In the genomic region with DNA sequence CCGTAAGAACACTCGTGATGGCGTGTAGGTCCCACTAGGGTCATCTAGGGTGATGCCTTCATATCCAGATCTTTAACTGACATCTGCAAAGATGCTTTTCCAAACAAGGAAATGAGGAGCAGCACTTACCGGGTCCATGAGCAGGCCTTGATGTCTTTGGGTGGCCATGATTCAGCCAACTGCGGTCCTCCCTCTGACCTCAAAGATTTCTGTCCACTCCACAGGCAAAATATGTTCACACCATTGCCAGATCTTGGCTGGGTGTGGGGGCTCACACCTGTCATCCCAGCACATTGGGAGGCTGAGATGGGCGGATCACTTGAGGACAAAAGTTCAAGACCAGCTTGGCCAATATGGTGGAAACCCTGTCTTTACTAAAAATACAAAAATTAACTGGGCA, we compare ENCODE assay signal across 25 cellular contexts. TPM values are rescaled to one million over a fixed set of nuclear protein-coding genes. Genes with fewer than 3 reads are reported as not detected.
"Had no signal": no experiment of that assay in that cellular context is flagged by ENCODE, and none has a peak within 500 bp of the region (broad histone marks: within the 10 kb centered on the region; RNA-seq: fewer than 3 reads in every experiment).

No MANE protein-coding gene starts in this region.

- DNase-seq: activated CD4-positive, alpha-beta memory T cell treated with anti-CD3 and anti-CD28 coated beads for 36 hours; activated CD4-positive, alpha-beta T cell treated with anti-CD3 and anti-CD28 coated beads, Interleukin-2, amount 10 ng/mL, durations not matched to agents 24 days and 14 days; activated gamma-delta T cell; activated naive CD4-positive, alpha-beta T cell treated with anti-CD3 and anti-CD28 coated beads, Interleukin-2, amount 10 ng/mL, durations not matched to agents 7 days and 5 days; activated T-cell treated with anti-CD3 and anti-CD28 coated beads, Interleukin-2, amount 50 U/mL, for 1 hour; brain microvascular endothelial cell; foreskin fibroblast; hippocampal formation; lower lobe of right lung; mesenchymal stem cell; mucosa of descending colon; nucleus accumbens; pancreas; sigmoid colon; small intestine; stimulated activated CD4-positive, alpha-beta T cell treated with anti-CD3 and anti-CD28 coated beads, Interleukin-4, amount 100 ng/mL, for 4 hours; stimulated activated naive B cell treated with anti-CD40 and anti-IgM and Interleukin-4, amounts not matched to agents 10 μg/mL and 1 μg/mL and 100 μg/mL, for 72 hours; stomach; T-helper 9 cell had no signal

- H3K9me3 Mint-ChIP-seq: activated CD4-positive, alpha-beta memory T cell treated with anti-CD3 and anti-CD28 coated beads for 36 hours had no signal

- H3K36me3 Mint-ChIP-seq: activated CD4-positive, alpha-beta memory T cell treated with anti-CD3 and anti-CD28 coated beads for 36 hours had no signal

- H3K27me3 Mint-ChIP-seq: activated CD4-positive, alpha-beta memory T cell treated with anti-CD3 and anti-CD28 coated beads for 36 hours; activated CD4-positive, alpha-beta T cell treated with anti-CD3 and anti-CD28 coated beads, Interleukin-2, amount 10 ng/mL, durations not matched to agents 24 days and 14 days; stimulated activated naive B cell treated with anti-CD40 and anti-IgM and Interleukin-4, amounts not matched to agents 10 μg/mL and 1 μg/mL and 100 μg/mL, for 72 hours had no signal

- H3K27me3 ChIP-seq: brain microvascular endothelial cell had no signal

- H3K4me1 ChIP-seq: psoas muscle had no signal

- H3K36me3 ChIP-seq: brain microvascular endothelial cell, lower lobe of right lung, pancreas, sigmoid colon, stomach, tibial artery had no signal

- H3K9me3 ChIP-seq: lower lobe of right lung, mucosa of descending colon, pancreas, psoas muscle, sigmoid colon, stomach, tibial artery had no signal

- H3K27ac Mint-ChIP-seq: activated CD4-positive, alpha-beta memory T cell treated with anti-CD3 and anti-CD28 coated beads for 36 hours; activated CD4-positive, alpha-beta T cell treated with anti-CD3 and anti-CD28 coated beads, Interleukin-2, amount 10 ng/mL, durations not matched to agents 24 days and 14 days; activated naive CD4-positive, alpha-beta T cell treated with anti-CD3 and anti-CD28 coated beads, Interleukin-2, amount 10 ng/mL, durations not matched to agents 7 days and 5 days; activated naive CD8-positive, alpha-beta T cell treated with anti-CD3 and anti-CD28 coated beads, Interleukin-2, amount 10 ng/mL, durations not matched to agents 7 days and 5 days; nephron; stimulated activated naive B cell treated with anti-CD40 and anti-IgM and Interleukin-4, amounts not matched to agents 10 μg/mL and 1 μg/mL and 100 μg/mL, for 72 hours had no signal

- H3K27ac ChIP-seq: brain microvascular endothelial cell, lower lobe of right lung, pancreas, psoas muscle, sigmoid colon, stomach, tibial artery, VCaP had no signal

- H3K4me3 Mint-ChIP-seq: activated CD4-positive, alpha-beta memory T cell treated with anti-CD3 and anti-CD28 coated beads for 36 hours; activated CD4-positive, alpha-beta T cell treated with anti-CD3 and anti-CD28 coated beads, Interleukin-2, amount 10 ng/mL, durations not matched to agents 24 days and 14 days; activated naive CD4-positive, alpha-beta T cell treated with anti-CD3 and anti-CD28 coated beads, Interleukin-2, amount 10 ng/mL, durations not matched to agents 7 days and 5 days; activated naive CD8-positive, alpha-beta T cell treated with anti-CD3 and anti-CD28 coated beads, Interleukin-2, amount 10 ng/mL, durations not matched to agents 7 days and 5 days; stimulated activated naive B cell treated with anti-CD40 and anti-IgM and Interleukin-4, amounts not matched to agents 10 μg/mL and 1 μg/mL and 100 μg/mL, for 72 hours had no signal

- H3K4me3 ChIP-seq: lower lobe of right lung, mucosa of descending colon, pancreas, psoas muscle, sigmoid colon, stomach, tibial artery had no signal

- H3K4me1 Mint-ChIP-seq: nephron had no signal

RNA-seq across cellular contexts. Expression of gene TRPM2, which starts 18.2 kb away (rescaled TPM):
- total RNA-seq: myocyte had no signal
